Comparison of ENCODE assay signal across 28 cellular contexts in genomic region chr3:24607281-24607680, GRCh38.
"Had no signal": no experiment of that assay in that cellular context is flagged by ENCODE, and none has a peak within 500 bp of the region (broad histone marks: within the 10 kb centered on the region; RNA-seq: fewer than 3 reads in every experiment).

No MANE protein-coding gene starts in this region.

- H3K4me1 Mint-ChIP-seq: immature natural killer cell; naive B cell; natural killer cell; stimulated activated naive B cell treated with anti-CD40 and anti-IgM and Interleukin-4, amounts not matched to agents 10 μg/mL and 1 μg/mL and 100 μg/mL, for 72 hours had no signal

- ATAC-seq: left cardiac atrium; left lobe of liver; lower lobe of right lung; natural killer cell; right cardiac atrium; sciatic nerve; stimulated activated naive B cell treated with anti-CD40 and anti-IgM and Interleukin-4, amounts not matched to agents 10 μg/mL and 1 μg/mL and 100 μg/mL, for 72 hours; stimulated activated naive CD8-positive, alpha-beta T cell treated with anti-CD3 and anti-CD28 coated beads, Interleukin-15, Interleukin-2, amounts not matched to agents 100 U/mL and 50 U/mL, for 24 hours had no signal

- H3K27me3 ChIP-seq: ovary, stomach, testis, thyroid gland, transverse colon, upper lobe of left lung, vagina had no signal

- H3K9me3 Mint-ChIP-seq: natural killer cell had no signal

- H3K27me3 Mint-ChIP-seq: naive B cell; stimulated activated naive B cell treated with anti-CD40 and anti-IgM and Interleukin-4, amounts not matched to agents 10 μg/mL and 1 μg/mL and 100 μg/mL, for 72 hours had no signal

- H3K27ac Mint-ChIP-seq: immature natural killer cell; naive B cell; natural killer cell; stimulated activated naive B cell treated with anti-CD40 and anti-IgM and Interleukin-4, amounts not matched to agents 10 μg/mL and 1 μg/mL and 100 μg/mL, for 72 hours had no signal

- H3K4me1 ChIP-seq: lower lobe of right lung, prostate gland, testis, thyroid gland, transverse colon, upper lobe of left lung, vagina had no signal

- H3K4me3 Mint-ChIP-seq: immature natural killer cell; naive B cell; natural killer cell; stimulated activated naive B cell treated with anti-CD40 and anti-IgM and Interleukin-4, amounts not matched to agents 10 μg/mL and 1 μg/mL and 100 μg/mL, for 72 hours had no signal

- DNase-seq: hypothalamus; immature natural killer cell; kidney; left cardiac atrium; lower lobe of right lung; mammary epithelial cell; mesenchymal stem cell; naive B cell; natural killer cell; ovary; retina; right cardiac atrium; stimulated activated CD4-positive, alpha-beta T cell treated with anti-CD3 and anti-CD28 coated beads, Interleukin-12 subunit alpha, Interleukin-12 subunit beta, amount 100 ng/mL, for 4 hours; stimulated activated CD4-positive, alpha-beta T cell treated with anti-CD3 and anti-CD28 coated beads, Interleukin-15, amount 100 ng/mL, for 24 hours; stimulated activated CD4-positive, alpha-beta T cell treated with anti-CD3 and anti-CD28 coated beads, Interleukin-2, amount 100 ng/mL, for 24 hours; stimulated activated CD4-positive, alpha-beta T cell treated with anti-CD3 and anti-CD28 coated beads, Interleukin-4, amount 100 ng/mL, for 1 hour; stimulated activated naive B cell treated with anti-CD40 and anti-IgM and Interleukin-4, amounts not matched to agents 10 μg/mL and 1 μg/mL and 100 μg/mL, for 72 hours; stimulated activated naive CD8-positive, alpha-beta T cell treated with anti-CD3 and anti-CD28 coated beads, Interleukin-15, Interleukin-2, amounts not matched to agents 100 U/mL and 50 U/mL, for 24 hours; stomach; testis; thyroid gland; transverse colon; upper lobe of left lung had no signal

- H3K36me3 Mint-ChIP-seq: immature natural killer cell, naive B cell, natural killer cell had no signal

- H3K27ac ChIP-seq: lower lobe of right lung, ovary, prostate gland, skin epidermis, stomach, testis, thyroid gland, transverse colon, upper lobe of left lung, vagina had no signal
